ENCODE assay signal across 1 cellular context in the genomic region with DNA sequence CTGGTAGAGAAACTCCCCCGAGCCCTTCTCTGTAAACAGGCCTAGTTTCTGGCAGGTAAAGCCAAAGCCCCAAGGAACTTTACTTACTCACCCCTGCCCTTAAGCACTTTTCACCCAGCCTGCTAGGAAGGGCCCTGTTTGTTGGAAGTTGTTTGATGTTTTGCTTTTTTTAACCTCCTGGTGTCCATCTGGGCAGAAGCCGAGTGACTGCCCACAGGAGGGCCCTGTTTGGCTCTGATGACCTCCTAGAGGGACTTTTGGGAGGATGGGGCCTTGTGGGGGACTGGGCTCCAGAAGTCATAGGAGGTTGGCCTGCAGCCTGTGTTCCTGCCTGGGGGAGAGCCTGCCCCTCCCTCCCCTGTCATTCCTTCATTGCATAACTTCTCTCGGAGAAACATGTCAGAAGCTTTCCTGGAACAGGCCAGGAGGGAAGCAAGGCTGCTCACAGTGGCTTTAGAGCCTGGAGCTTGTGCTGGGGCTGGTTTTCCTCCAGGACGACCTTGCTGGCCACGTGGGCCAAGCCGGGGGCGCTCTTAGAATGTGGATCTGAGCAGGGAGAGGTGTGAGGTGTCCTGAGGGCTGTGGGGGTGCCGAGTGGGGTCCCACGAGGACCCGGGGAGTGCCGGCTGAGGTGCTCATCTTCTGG.
TF ChIP-seq lines count a peak whose summit lies in the region.

No MANE protein-coding gene starts in this region.

TF ChIP-seq in WTC11, 78 proteins besides CTCF, POLR2A, EP300 and RAD21 (continued from another document):
- TF ChIP-seq, protein P1, sequence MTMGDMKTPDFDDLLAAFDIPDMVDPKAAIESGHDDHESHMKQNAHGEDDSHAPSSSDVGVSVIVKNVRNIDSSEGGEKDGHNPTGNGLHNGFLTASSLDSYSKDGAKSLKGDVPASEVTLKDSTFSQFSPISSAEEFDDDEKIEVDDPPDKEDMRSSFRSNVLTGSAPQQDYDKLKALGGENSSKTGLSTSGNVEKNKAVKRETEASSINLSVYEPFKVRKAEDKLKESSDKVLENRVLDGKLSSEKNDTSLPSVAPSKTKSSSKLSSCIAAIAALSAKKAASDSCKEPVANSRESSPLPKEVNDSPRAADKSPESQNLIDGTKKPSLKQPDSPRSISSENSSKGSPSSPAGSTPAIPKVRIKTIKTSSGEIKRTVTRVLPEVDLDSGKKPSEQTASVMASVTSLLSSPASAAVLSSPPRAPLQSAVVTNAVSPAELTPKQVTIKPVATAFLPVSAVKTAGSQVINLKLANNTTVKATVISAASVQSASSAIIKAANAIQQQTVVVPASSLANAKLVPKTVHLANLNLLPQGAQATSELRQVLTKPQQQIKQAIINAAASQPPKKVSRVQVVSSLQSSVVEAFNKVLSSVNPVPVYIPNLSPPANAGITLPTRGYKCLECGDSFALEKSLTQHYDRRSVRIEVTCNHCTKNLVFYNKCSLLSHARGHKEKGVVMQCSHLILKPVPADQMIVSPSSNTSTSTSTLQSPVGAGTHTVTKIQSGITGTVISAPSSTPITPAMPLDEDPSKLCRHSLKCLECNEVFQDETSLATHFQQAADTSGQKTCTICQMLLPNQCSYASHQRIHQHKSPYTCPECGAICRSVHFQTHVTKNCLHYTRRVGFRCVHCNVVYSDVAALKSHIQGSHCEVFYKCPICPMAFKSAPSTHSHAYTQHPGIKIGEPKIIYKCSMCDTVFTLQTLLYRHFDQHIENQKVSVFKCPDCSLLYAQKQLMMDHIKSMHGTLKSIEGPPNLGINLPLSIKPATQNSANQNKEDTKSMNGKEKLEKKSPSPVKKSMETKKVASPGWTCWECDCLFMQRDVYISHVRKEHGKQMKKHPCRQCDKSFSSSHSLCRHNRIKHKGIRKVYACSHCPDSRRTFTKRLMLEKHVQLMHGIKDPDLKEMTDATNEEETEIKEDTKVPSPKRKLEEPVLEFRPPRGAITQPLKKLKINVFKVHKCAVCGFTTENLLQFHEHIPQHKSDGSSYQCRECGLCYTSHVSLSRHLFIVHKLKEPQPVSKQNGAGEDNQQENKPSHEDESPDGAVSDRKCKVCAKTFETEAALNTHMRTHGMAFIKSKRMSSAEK (CRISPR knock-in tag; IDR thresholded peaks at IDR 0.05; ENCODE audit: borderline replicate concordance) = no peak
- TF ChIP-seq TCF7 (CRISPR knock-in tag; IDR thresholded peaks at IDR 0.05; ENCODE audit: low read depth) = no peak
- TF ChIP-seq, protein P2, sequence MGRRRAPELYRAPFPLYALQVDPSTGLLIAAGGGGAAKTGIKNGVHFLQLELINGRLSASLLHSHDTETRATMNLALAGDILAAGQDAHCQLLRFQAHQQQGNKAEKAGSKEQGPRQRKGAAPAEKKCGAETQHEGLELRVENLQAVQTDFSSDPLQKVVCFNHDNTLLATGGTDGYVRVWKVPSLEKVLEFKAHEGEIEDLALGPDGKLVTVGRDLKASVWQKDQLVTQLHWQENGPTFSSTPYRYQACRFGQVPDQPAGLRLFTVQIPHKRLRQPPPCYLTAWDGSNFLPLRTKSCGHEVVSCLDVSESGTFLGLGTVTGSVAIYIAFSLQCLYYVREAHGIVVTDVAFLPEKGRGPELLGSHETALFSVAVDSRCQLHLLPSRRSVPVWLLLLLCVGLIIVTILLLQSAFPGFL (CRISPR knock-in tag; IDR thresholded peaks at IDR 0.05; ENCODE audit: borderline replicate concordance) = no peak
- TF ChIP-seq NFE2L1 (CRISPR knock-in tag; IDR thresholded peaks at IDR 0.05) = no peak
- TF ChIP-seq CREM (CRISPR knock-in tag; IDR thresholded peaks at IDR 0.05) = no peak
- TF ChIP-seq GRHL2 (CRISPR knock-in tag; IDR thresholded peaks at IDR 0.05; ENCODE audit: insufficient replicate concordance, severe bottlenecking) = no peak
- no peak for TF ChIP-seq ZNF416 (CRISPR knock-in tag; IDR thresholded peaks at IDR 0.05)
